ENCODE assay signal across 36 cellular contexts in genomic region chr15:32020158-32020557, GRCh38. TPM values are rescaled to one million over a fixed set of nuclear protein-coding genes. Genes with fewer than 3 reads are reported as not detected.
"Had no signal": no experiment of that assay in that cellular context is flagged by ENCODE, and none has a peak within 500 bp of the region (broad histone marks: within the 10 kb centered on the region; RNA-seq: fewer than 3 reads in every experiment).

No MANE protein-coding gene starts in this region.

- H3K9me3 ChIP-seq: adrenal gland, body of pancreas, breast epithelium had no signal

- ATAC-seq: activated CD8-positive, alpha-beta T cell treated with anti-CD3 and anti-CD28 coated beads for 36 hours; activated naive CD4-positive, alpha-beta T cell treated with anti-CD3 and anti-CD28 coated beads, Interleukin-2, amount 50 U/mL, for 72 hours; activated T-cell treated with anti-CD3 and anti-CD28 coated beads, Interleukin-2, amount 50 U/mL, for 4 hours; activated T-cell treated with anti-CD3 and anti-CD28 coated beads, Interleukin-2, amount 50 U/mL, for 72 hours; activated T-helper 17 cell treated with anti-CD3 and anti-CD28 coated beads, Interleukin-2, amount 50 U/mL, for 72 hours; body of pancreas had no signal

- H3K27me3 ChIP-seq: adrenal gland, body of pancreas, brain microvascular endothelial cell, breast epithelium, cardiac muscle cell had no signal

- H3K4me3 ChIP-seq: adrenal gland, body of pancreas, breast epithelium, cardiac muscle cell had no signal

- DNase-seq: activated B cell treated with CpG ODN at 0.5 μM for 24 hours; activated CD4-positive, alpha-beta memory T cell treated with anti-CD3 and anti-CD28 coated beads for 36 hours; activated CD4-positive, alpha-beta T cell treated with anti-CD3 and anti-CD28 coated beads for 4 hours; activated CD4-positive, alpha-beta T cell treated with anti-CD3 and anti-CD28 coated beads, Interleukin-2, amount 10 ng/mL, durations not matched to agents 24 days and 14 days; activated CD4-positive, alpha-beta T cell treated with anti-CD3 and anti-CD28 coated beads, Interleukin-2, amount 50 U/mL, for 1 hour; activated CD4-positive, alpha-beta T cell treated with anti-CD3 and anti-CD28 coated beads, Interleukin-2, amount 50 U/mL, for 4 hours; activated CD4-positive, CD25-positive, alpha-beta regulatory T cell treated with anti-CD3 and anti-CD28 coated beads, Interleukin-2, amount 50 U/mL, for 72 hours; activated CD8-positive, alpha-beta memory T cell treated with anti-CD3 and anti-CD28 coated beads, Interleukin-2, amount 50 U/mL, for 4 hours; activated CD8-positive, alpha-beta T cell treated with anti-CD3 and anti-CD28 coated beads for 36 hours; activated effector memory CD4-positive, alpha-beta T cell treated with anti-CD3 and anti-CD28 coated beads, Interleukin-2, amount 50 U/mL, for 16 hours; activated gamma-delta T cell treated with Interleukin-2 at 50 U/mL for 16 hours; activated naive CD4-positive, alpha-beta T cell; activated naive CD4-positive, alpha-beta T cell treated with anti-CD3 and anti-CD28 coated beads for 36 hours; activated naive CD4-positive, alpha-beta T cell treated with anti-CD3 and anti-CD28 coated beads, Interleukin-2, amount 50 U/mL, for 16 hours; activated naive CD8-positive, alpha-beta T cell treated with anti-CD3 and anti-CD28 coated beads for 36 hours; activated T-cell treated with anti-CD3 and anti-CD28 coated beads for 4 hours; activated T-cell treated with anti-CD3 and anti-CD28 coated beads, Interleukin-2, amount 50 U/mL, for 1 hour; activated T-cell treated with anti-CD3 and anti-CD28 coated beads, Interleukin-2, amount 50 U/mL, for 4 hours; activated T-cell treated with anti-CD3 and anti-CD28 coated beads, Interleukin-2, amount 50 U/mL, for 72 hours; adrenal gland; amniotic stem cell; aorta; body of pancreas; brain microvascular endothelial cell; caudate nucleus; cerebellar nuclear complex; T-helper 1 cell had no signal

- FAIRE-seq: astrocyte, TTC549 had no signal

- H3K4me1 ChIP-seq: adrenal gland, body of pancreas, breast epithelium had no signal

- H3K27ac ChIP-seq: adrenal gland, body of pancreas, brain microvascular endothelial cell, breast epithelium, cardiac muscle cell, VCaP had no signal

- H3K36me3 ChIP-seq: adrenal gland, brain microvascular endothelial cell, breast epithelium, cardiac muscle cell had no signal

RNA-seq across cellular contexts. Expression of gene CHRNA7, which starts 10.2 kb away (rescaled TPM):
- total RNA-seq: activated B cell treated with CpG ODN at 0.5 μM for 24 hours; activated CD4-positive, alpha-beta memory T cell treated with anti-CD3 and anti-CD28 coated beads for 36 hours; activated CD4-positive, alpha-beta T cell treated with anti-CD3 and anti-CD28 coated beads, Interleukin-2, amount 10 ng/mL, durations not matched to agents 24 days and 14 days; activated naive CD4-positive, alpha-beta T cell treated with anti-CD3 and anti-CD28 coated beads for 36 hours; activated T-helper 1 cell treated with anti-CD3 and anti-CD28 coated beads, Interleukin-12 subunit alpha, Interleukin-12 subunit beta, Interleukin-2, Interleukin-4 antibody, amounts not matched to agents 30 ng/mL and 10 ng/mL and 1 ng/mL, durations not matched to agents 14 hours and 24 hours and 36 hours; activated T-helper 17 cell treated with anti-CD3 and anti-CD28 coated beads, Interleukin-2, amount 50 U/mL, for 72 hours; T-helper 2 cell treated with Interferon-gamma antibody and Interleukin-4, amounts not matched to agents 100 ng/mL and 5 ng/mL, for 36 hours had no signal
